ENCODE assay signal across 8 cellular contexts in the genomic region with DNA sequence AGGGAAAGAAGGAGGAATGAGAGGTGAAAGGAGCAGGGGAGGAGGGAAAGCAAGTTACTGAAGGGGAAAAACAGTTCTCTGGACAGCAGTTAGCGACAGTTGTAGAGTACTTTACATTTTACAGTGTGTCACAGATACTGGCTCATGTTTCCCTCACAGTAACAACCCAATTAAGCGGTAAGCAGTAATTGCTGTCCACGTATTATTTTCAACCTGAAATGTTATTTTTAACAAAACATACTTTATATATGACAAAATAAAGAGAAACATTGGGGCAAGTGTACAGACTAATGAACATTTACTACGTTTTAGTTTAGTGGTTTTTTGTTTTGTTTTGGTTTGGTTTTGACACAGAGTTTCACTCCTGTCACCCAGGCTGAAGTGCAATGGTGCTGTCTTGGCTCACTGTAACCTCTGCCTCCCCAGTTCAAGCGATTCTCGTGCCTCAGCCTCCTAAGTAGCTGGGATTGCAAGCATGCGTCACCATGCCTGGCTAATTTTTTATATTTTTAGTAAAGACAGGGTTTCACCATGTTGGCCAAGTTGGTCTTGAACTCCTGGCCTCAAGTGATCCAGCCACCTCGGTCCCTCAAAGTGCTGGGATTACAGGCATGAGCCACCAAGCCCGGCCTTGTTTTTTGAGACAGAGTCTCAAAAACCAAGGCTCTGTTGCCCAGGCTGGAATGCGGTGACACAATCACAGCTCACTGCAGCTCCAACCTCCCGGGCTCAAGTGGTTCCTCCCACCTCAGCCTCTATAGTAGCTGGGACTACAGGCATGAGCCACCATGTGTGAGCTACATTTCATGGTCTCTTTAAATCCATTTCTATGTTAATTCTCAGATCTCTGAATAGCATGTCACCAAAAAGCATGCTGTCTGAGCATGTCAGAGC.
A peak's percentile ranks its signal among the peaks of the same experiment; 100 is the strongest.
DNase-seq lines count a peak whose midpoint lies in the region; ATAC-seq and TF ChIP-seq lines count a peak whose summit lies in the region.

No MANE protein-coding gene starts in this region.

- TF ChIP-seq CTCF in WI38 (IDR thresholded peaks at IDR 0.05; ENCODE audit: low read depth, low read length), result no peak

- ATAC-seq in HG03025 (IDR thresholded peaks at IDR 0.05; ENCODE audit: low FRiP score, unreplicated experiment), result peak; percentile 45

- peak overlapping the region; percentile 38 for H3K4me3 ChIP-seq in WI38 (ENCODE audit: low read depth, low read length)

- DNase-seq in DMS53 (lab: John Stamatoyannopoulos, UW), result peak; percentile 16
- no peak for DNase-seq in DMS53 treated with DMSO at 0.1 percent for 48 hours (lab: John Stamatoyannopoulos, UW; ENCODE audit: unreplicated experiment)
- peak; percentile 85 for DNase-seq in islet precursor cell
- no peak for DNase-seq in DMS79 treated with DMSO at 0.1 percent for 48 hours (lab: John Stamatoyannopoulos, UW)
- no peak for DNase-seq in NAMALWA (ENCODE audit: low spot score)
- no peak for DNase-seq in NCI-H82 (lab: John Stamatoyannopoulos, UW)

Comparison
In these comparisons a context has a peak if more than half of its experiments do, and no peak if none do; other contexts are left out.
1. DNase-seq: peak in DMS53 (single experiment) and islet precursor cell (single experiment); none in DMS53 treated with DMSO at 0.1 percent for 48 hours (single experiment), DMS79 treated with DMSO at 0.1 percent for 48 hours (single experiment), NAMALWA (single experiment) and NCI-H82 (single experiment).